In genomic region chr14:100586520-100587247, GRCh38 we compare ENCODE assay signal across 8 cellular contexts.
A peak's percentile ranks its signal among the peaks of the same experiment; 100 is the strongest.
DNase-seq lines count a peak whose midpoint lies in the region; ATAC-seq and TF ChIP-seq lines count a peak whose summit lies in the region.

No MANE protein-coding gene starts in this region.

- H3K4me3 ChIP-seq in astrocyte of the cerebellum (ENCODE audit: low read depth, low read length): peak overlapping the region; percentile 47

- no peak for TF ChIP-seq POLR2A in GM18505 (IDR thresholded peaks at IDR 0.05; ENCODE audit: borderline replicate concordance, extremely low read depth, insufficient read depth, insufficient read length)

- TF ChIP-seq CTCF in GM13977 (IDR thresholded peaks at IDR 0.05; ENCODE audit: extremely low read depth, insufficient read depth, missing control alignments) (no peak), astrocyte of the cerebellum (IDR thresholded peaks at IDR 0.05; ENCODE audit: low read depth, low read length, missing control alignments) (no peak)

- no peak for ATAC-seq in GM18505 (IDR thresholded peaks at IDR 0.05; ENCODE audit: unreplicated experiment)

- DNase-seq in GM13977 (ENCODE audit: low spot score) (peak; percentile 68), NCI-H748 treated with DMSO at 0.1 percent for 48 hours (lab: John Stamatoyannopoulos, UW) (peak; percentile 29), astrocyte of the cerebellum (ENCODE audit: low read depth) (no peak), iPS-NIHi11 (ENCODE audit: low spot score) (peak; percentile 80), 8988T (no peak)
- DNase-seq in stimulated activated CD4-positive, alpha-beta T cell treated with anti-CD3 and anti-CD28 coated beads, Interleukin-15, amount 100 ng/mL, for 48 hours (ENCODE audit: low read depth in 2 of 2): peak; percentile 22 to 23
- DNase-seq in NK-92 treated with Interleukin-12 subunit alpha and Interleukin-12 subunit beta, amount 100 ng/mL, for 24 hours (lab: John Stamatoyannopoulos, UW): no peak

- in situ Hi-C loops in GM13977 (cut with MboI; ENCODE audit: low pct_unique_long_range_greater_than_20kb, low sequenced_read_pairs, unreplicated experiment) (no loop called here), astrocyte of the cerebellum (cut with HindIII; ENCODE audit: low sequenced_read_pairs) (no loop called here)

Comparison
In these comparisons a context has a peak if more than half of its experiments do, and no peak if none do; other contexts are left out.
1. DNase-seq: peak in GM13977 (single experiment), NCI-H748 treated with DMSO at 0.1 percent for 48 hours (single experiment), iPS-NIHi11 (single experiment) and stimulated activated CD4-positive, alpha-beta T cell treated with anti-CD3 and anti-CD28 coated beads, Interleukin-15, amount 100 ng/mL, for 48 hours (2 of 2); none in astrocyte of the cerebellum (single experiment), 8988T (single experiment) and NK-92 treated with Interleukin-12 subunit alpha and Interleukin-12 subunit beta, amount 100 ng/mL, for 24 hours (single experiment).